In the genomic region with DNA sequence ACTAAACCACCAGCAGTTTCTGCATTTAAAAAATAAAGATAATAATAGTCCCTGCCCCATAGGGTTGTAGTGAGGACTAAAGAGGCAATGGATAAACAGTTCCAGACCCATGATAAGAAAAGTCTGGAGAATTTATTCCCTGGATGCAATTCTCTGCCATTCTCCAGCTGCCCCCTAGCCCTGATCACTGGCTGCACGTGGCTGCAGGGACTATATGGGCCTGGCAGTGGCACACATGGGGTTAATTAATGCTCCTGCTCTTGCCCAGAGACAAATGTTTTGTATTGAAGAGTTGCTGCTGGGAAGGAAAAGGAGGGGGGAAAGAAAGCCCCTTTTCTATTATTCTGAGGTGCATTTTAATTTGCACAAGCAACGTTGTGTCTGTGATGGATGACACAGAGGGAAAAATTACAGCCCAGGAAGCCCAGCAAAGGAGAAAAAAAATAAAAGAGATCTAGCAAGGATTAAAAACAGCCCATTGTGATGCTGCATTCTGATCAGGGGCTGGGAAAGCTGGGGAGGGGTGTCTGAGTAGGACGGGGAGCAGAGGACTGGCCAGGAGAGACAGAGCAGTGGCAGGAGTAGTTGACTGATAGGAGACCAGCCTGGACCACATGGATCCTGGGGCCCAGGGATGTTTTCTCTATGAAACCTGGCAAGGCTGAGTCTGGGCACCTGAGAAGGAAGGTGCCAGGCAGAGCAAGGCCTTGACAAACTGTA, we compare ENCODE assay signal across 3 cellular contexts.
TF ChIP-seq lines count a peak whose summit lies in the region.

No MANE protein-coding gene starts in this region.

TF ChIP-seq in GM23338, 12 proteins besides CTCF, POLR2A, EP300 and RAD21 (continues in another document):
- TF ChIP-seq ZNF114 (CRISPR knock-in tag; IDR thresholded peaks at IDR 0.05): no peak
- no peak for TF ChIP-seq NANOG (IDR thresholded peaks at IDR 0.05; ENCODE audit: borderline replicate concordance)
- TF ChIP-seq, protein P1, sequence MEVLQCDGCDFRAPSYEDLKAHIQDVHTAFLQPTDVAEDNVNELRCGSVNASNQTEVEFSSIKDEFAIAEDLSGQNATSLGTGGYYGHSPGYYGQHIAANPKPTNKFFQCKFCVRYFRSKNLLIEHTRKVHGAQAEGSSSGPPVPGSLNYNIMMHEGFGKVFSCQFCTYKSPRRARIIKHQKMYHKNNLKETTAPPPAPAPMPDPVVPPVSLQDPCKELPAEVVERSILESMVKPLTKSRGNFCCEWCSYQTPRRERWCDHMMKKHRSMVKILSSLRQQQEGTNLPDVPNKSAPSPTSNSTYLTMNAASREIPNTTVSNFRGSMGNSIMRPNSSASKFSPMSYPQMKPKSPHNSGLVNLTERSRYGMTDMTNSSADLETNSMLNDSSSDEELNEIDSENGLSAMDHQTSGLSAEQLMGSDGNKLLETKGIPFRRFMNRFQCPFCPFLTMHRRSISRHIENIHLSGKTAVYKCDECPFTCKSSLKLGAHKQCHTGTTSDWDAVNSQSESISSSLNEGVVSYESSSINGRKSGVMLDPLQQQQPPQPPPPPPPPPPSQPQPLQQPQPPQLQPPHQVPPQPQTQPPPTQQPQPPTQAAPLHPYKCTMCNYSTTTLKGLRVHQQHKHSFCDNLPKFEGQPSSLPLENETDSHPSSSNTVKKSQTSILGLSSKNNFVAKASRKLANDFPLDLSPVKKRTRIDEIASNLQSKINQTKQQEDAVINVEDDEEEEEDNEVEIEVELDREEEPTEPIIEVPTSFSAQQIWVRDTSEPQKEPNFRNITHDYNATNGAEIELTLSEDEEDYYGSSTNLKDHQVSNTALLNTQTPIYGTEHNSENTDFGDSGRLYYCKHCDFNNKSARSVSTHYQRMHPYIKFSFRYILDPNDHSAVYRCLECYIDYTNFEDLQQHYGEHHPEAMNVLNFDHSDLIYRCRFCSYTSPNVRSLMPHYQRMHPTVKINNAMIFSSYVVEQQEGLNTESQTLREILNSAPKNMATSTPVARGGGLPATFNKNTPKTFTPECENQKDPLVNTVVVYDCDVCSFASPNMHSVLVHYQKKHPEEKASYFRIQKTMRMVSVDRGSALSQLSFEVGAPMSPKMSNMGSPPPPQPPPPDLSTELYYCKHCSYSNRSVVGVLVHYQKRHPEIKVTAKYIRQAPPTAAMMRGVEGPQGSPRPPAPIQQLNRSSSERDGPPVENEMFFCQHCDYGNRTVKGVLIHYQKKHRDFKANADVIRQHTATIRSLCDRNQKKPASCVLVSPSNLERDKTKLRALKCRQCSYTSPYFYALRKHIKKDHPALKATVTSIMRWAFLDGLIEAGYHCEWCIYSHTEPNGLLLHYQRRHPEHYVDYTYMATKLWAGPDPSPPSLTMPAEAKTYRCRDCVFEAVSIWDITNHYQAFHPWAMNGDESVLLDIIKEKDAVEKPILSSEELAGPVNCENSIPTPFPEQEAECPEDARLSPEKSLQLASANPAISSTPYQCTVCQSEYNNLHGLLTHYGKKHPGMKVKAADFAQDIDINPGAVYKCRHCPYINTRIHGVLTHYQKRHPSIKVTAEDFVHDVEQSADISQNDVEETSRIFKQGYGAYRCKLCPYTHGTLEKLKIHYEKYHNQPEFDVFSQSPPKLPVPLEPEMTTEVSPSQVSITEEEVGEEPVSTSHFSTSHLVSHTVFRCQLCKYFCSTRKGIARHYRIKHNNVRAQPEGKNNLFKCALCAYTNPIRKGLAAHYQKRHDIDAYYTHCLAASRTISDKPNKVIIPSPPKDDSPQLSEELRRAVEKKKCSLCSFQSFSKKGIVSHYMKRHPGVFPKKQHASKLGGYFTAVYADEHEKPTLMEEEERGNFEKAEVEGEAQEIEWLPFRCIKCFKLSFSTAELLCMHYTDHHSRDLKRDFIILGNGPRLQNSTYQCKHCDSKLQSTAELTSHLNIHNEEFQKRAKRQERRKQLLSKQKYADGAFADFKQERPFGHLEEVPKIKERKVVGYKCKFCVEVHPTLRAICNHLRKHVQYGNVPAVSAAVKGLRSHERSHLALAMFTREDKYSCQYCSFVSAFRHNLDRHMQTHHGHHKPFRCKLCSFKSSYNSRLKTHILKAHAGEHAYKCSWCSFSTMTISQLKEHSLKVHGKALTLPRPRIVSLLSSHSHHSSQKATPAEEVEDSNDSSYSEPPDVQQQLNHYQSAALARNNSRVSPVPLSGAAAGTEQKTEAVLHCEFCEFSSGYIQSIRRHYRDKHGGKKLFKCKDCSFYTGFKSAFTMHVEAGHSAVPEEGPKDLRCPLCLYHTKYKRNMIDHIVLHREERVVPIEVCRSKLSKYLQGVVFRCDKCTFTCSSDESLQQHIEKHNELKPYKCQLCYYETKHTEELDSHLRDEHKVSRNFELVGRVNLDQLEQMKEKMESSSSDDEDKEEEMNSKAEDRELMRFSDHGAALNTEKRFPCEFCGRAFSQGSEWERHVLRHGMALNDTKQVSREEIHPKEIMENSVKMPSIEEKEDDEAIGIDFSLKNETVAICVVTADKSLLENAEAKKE (CRISPR knock-in tag; IDR thresholded peaks at IDR 0.05): no peak
- TF ChIP-seq CREB1 (CRISPR knock-in tag; IDR thresholded peaks at IDR 0.05; ENCODE audit: low read depth): no peak
- no peak for TF ChIP-seq ZNF331 (CRISPR knock-in tag; IDR thresholded peaks at IDR 0.05; ENCODE audit: low read depth)

TF ChIP-seq in H1, 55 proteins besides CTCF, POLR2A, EP300 and RAD21:
- TF ChIP-seq POU5F1 (IDR thresholded peaks at IDR 0.05; ENCODE audit: low read depth, low read length): no peak
- no peak for TF ChIP-seq SP4 (IDR thresholded peaks at IDR 0.05; ENCODE audit: low read length)
- TF ChIP-seq SP1 (IDR thresholded peaks at IDR 0.05; ENCODE audit: low read depth, low read length): no peak
- no peak for TF ChIP-seq CHD1 (IDR thresholded peaks at IDR 0.05; ENCODE audit: low read depth, low read length)
- no peak for TF ChIP-seq BRCA1 (IDR thresholded peaks at IDR 0.05; ENCODE audit: low read depth, low read length)
- TF ChIP-seq ASH2L (IDR thresholded peaks at IDR 0.05; ENCODE audit: low read length): no peak

TF ChIP-seq in GM12891, 5 proteins besides CTCF, POLR2A, EP300 and RAD21:
- TF ChIP-seq POLR2AphosphoS5 (IDR thresholded peaks at IDR 0.05; ENCODE audit: low read depth, low read length) (no peak), PAX5 (IDR thresholded peaks at IDR 0.05; ENCODE audit: insufficient read depth, low read length, severe bottlenecking) (no peak), SPI1 (IDR thresholded peaks at IDR 0.05; ENCODE audit: low read depth, low read length) (no peak), POU2F2 (IDR thresholded peaks at IDR 0.05; ENCODE audit: low read depth, low read length) (no peak), TAF1 (IDR thresholded peaks at IDR 0.05; ENCODE audit: low read depth, low read length) (no peak)
